Comparison of ENCODE assay signal across 1 cellular context in genomic region chr11:102530558-102530957, GRCh38.
TF ChIP-seq lines count a peak whose summit lies in the region.

MMP7 (minus strand) TSS chr11:102530747; CDS start chr11:102530700, 47 bp downstream.

TF ChIP-seq in HepG2, 621 proteins besides CTCF, POLR2A, EP300 and RAD21 (continued from another document):
- TF ChIP-seq ZNF687 (CRISPR knock-in tag; IDR thresholded peaks at IDR 0.05) (no peak), CCDC6 (CRISPR knock-in tag; IDR thresholded peaks at IDR 0.05) (no peak)
